Comparison of ENCODE assay signal across 8 cellular contexts in genomic region chr2:170873035-170873692, GRCh38. TPM values are rescaled to one million over a fixed set of nuclear protein-coding genes. Genes with fewer than 3 reads are reported as not detected.
DNase-seq lines count a peak whose midpoint lies in the region; ATAC-seq and TF ChIP-seq lines count a peak whose summit lies in the region.

No MANE protein-coding gene starts in this region.

- H3K27me3 ChIP-seq in duodenal mucosa (ENCODE audit: control insufficient read depth in 1 of 2, insufficient read depth in 2 of 2, low read length in 2 of 2) (no peaks in the 10 kb centered on the region), lung (ENCODE audit: control insufficient read depth, insufficient read depth) (no peaks in the 10 kb centered on the region)

- H3K9me3 ChIP-seq in duodenal mucosa (ENCODE audit: control insufficient read depth in 1 of 2, low read length in 2 of 2) (no peaks in the 10 kb centered on the region), lung (ENCODE audit: control insufficient read depth in 2 of 2, insufficient read depth in 1 of 2, low read length in 1 of 2) (no peaks in the 10 kb centered on the region)

- H3K4me1 ChIP-seq in duodenal mucosa (ENCODE audit: control insufficient read depth in 1 of 2, insufficient read depth in 2 of 2, low read length in 2 of 2) (peaks cover 0 to 6% of the 10 kb centered on the region in 2 donors), lung (ENCODE audit: control insufficient read depth in 2 of 2, insufficient read depth in 2 of 2, low read length in 2 of 2) (no peaks in the 10 kb centered on the region)

- DNase-seq in AG09319 (ENCODE audit: extremely low read depth, low read depth): peak; percentile 35
- DNase-seq in NCI-H510A (lab: John Stamatoyannopoulos, UW): peak; percentile 60
- DNase-seq in activated CD4-positive, alpha-beta T cell treated with anti-CD3 and anti-CD28 coated beads, Interleukin-2, amount 50 U/mL, for 24 hours (ENCODE audit: low read depth in 1 of 2, low spot score in 1 of 2): peak; percentile 44 to 67
- DNase-seq in lung (ENCODE audit: low spot score): peak; percentile 72
- peak; percentile 62 to 77 (median 63) for DNase-seq in stimulated activated CD4-positive, alpha-beta T cell treated with anti-CD3 and anti-CD28 coated beads, TNF-alpha, amount 100 ng/mL, for 48 hours (ENCODE audit: low read depth in 3 of 3)

- TF ChIP-seq CTCF in AG09319 (IDR thresholded peaks at IDR 0.05; ENCODE audit: low read depth, low read length) (peak; percentile 98), lung (IDR thresholded peaks at IDR 0.05; ENCODE audit: control extremely low read depth, extremely low read depth) (peak; percentile 79)

- H3K4me3 ChIP-seq in duodenal mucosa (ENCODE audit: low read depth in 1 of 2, low read length in 2 of 2) (peak overlapping the region; percentile 45 to 57), lung (no peak overlapping the region)

- H3K9ac ChIP-seq in duodenal mucosa (ENCODE audit: low read depth in 1 of 2, low read length in 2 of 2): peak overlapping the region in 1 of 2 donors; percentile 15

- 18 to 20% methylated on average over 13 of the region's 13 CpGs for WGBS in lung, 2 donors

- ATAC-seq in GM18861 (IDR thresholded peaks at IDR 0.05; ENCODE audit: unreplicated experiment) (peak; percentile 90), HG03139 (IDR thresholded peaks at IDR 0.05; ENCODE audit: unreplicated experiment) (peak; percentile 87), lung (ENCODE audit: insufficient read depth, low FRiP score) (peak; percentile 75)

- no peaks in the 10 kb centered on the region for H3K36me3 ChIP-seq in duodenal mucosa (ENCODE audit: control insufficient read depth in 1 of 2, insufficient read depth in 2 of 2, low read length in 2 of 2)
- H3K36me3 ChIP-seq in lung (ENCODE audit: control insufficient read depth in 2 of 2, insufficient read depth in 2 of 2, low read length in 2 of 2): no peaks in the 10 kb centered on the region

- H3K27ac ChIP-seq in duodenal mucosa (ENCODE audit: low read depth, low read length) (no peak overlapping the region), lung (ENCODE audit: low read depth in 1 of 2, low read length in 1 of 2) (no peak overlapping the region)

RNA-seq across cellular contexts. Expression of gene GORASP2, which starts 55.9 kb away (rescaled TPM):
- total RNA-seq in lung: 10 to 100 TPM; 32.1 to 65.2 TPM
- 10 to 100 TPM; 35.8 to 55.5 TPM for polyA plus RNA-seq in lung

RNA-seq across cellular contexts. Expression of gene GAD1, which starts 56.5 kb away (rescaled TPM):
- total RNA-seq in lung: 1 to 10 TPM in 1 of 2 donors, under 1 TPM in 1; 0.80 to 1.4 TPM
- polyA plus RNA-seq in lung: under 1 TPM; 0.08 to 0.22 TPM
